1 cellular context compared by ENCODE assay signal in the genomic region with DNA sequence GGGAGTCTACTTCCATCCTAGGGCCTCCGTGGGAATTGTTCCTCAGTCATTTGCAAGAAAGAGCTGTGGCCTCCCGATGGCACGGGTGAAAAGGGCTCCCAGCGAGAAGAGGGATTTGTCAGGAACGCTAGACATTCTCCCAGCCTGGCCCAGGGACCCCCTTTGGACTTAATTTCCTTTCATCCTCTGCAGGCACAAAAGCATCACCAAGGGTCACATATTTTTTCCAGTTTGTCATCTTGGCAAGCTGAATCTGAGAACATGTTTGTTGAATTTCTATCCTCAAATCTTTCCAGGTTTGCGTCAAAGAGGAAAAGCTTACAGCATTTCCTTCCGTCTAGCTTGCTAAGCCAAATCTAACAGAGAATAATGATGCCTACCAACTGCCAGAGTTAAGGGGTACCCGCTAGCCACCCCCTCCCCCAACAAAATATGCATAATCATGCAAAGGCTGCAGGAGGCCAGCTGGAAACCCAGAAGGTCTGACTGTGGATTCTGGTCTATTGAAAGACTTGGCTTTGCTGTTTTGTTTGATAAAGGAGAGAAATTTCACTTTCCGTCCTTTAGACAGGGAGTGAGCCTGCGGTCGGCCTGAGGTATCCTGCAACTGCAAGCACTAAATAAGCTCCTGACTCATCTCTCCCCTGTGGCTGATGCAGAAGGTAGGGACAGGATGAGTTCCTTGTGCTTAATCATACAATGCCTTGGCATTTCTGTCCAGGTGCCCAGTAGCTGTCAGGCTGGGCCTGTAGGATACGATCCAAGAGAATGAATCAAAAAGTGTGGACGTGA.
TF ChIP-seq lines count a peak whose summit lies in the region.

No MANE protein-coding gene starts in this region.

TF ChIP-seq in H1, 55 proteins besides CTCF, POLR2A, EP300 and RAD21:
- TF ChIP-seq HDAC2 (IDR thresholded peaks at IDR 0.05; ENCODE audit: borderline replicate concordance in 1 of 2, low read depth in 2 of 2, low read length in 2 of 2) (no peak), SIN3A (conservative IDR thresholded peaks at IDR 0.05 in 1 of 2, IDR thresholded peaks at IDR 0.05 in 1 of 2; ENCODE audit: low read depth in 1 of 2, low read length in 2 of 2) (no peak), SIRT6 (IDR thresholded peaks at IDR 0.05; ENCODE audit: low read length) (no peak), JUND (IDR thresholded peaks at IDR 0.05; ENCODE audit: low read length) (no peak), PHF8 (conservative IDR thresholded peaks at IDR 0.05; ENCODE audit: low read depth, low read length) (no peak), RNF2 (IDR thresholded peaks at IDR 0.05; ENCODE audit: borderline replicate concordance, low read depth, low read length, missing control alignments, poor library complexity, severe bottlenecking) (no peak), CBX5 (IDR thresholded peaks at IDR 0.05; ENCODE audit: low read depth, low read length) (no peak), ZNF274 (IDR thresholded peaks at IDR 0.05; ENCODE audit: borderline replicate concordance, extremely low read depth, low read length) (no peak), CBX8 (IDR thresholded peaks at IDR 0.05; ENCODE audit: borderline replicate concordance, low read depth, low read length) (no peak), CEBPB (IDR thresholded peaks at IDR 0.05; ENCODE audit: low read depth, low read length) (no peak), KDM1A (IDR thresholded peaks at IDR 0.05; ENCODE audit: borderline replicate concordance, low read length) (no peak)
- TF ChIP-seq, protein P1, sequence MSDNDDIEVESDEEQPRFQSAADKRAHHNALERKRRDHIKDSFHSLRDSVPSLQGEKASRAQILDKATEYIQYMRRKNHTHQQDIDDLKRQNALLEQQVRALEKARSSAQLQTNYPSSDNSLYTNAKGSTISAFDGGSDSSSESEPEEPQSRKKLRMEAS (IDR thresholded peaks at IDR 0.05): no peak
- TF ChIP-seq, protein P2, sequence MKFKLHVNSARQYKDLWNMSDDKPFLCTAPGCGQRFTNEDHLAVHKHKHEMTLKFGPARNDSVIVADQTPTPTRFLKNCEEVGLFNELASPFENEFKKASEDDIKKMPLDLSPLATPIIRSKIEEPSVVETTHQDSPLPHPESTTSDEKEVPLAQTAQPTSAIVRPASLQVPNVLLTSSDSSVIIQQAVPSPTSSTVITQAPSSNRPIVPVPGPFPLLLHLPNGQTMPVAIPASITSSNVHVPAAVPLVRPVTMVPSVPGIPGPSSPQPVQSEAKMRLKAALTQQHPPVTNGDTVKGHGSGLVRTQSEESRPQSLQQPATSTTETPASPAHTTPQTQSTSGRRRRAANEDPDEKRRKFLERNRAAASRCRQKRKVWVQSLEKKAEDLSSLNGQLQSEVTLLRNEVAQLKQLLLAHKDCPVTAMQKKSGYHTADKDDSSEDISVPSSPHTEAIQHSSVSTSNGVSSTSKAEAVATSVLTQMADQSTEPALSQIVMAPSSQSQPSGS (IDR thresholded peaks at IDR 0.05; ENCODE audit: low read length): no peak
